In genomic region chr22:50482107-50483074, GRCh38 we compare ENCODE assay signal across 9 cellular contexts. TPM values are rescaled to one million over a fixed set of nuclear protein-coding genes. Genes with fewer than 3 reads are reported as not detected.
DNase-seq lines count a peak whose midpoint lies in the region; ATAC-seq and TF ChIP-seq lines count a peak whose summit lies in the region.
"Had no signal": no experiment of that assay in that cellular context is flagged by ENCODE, and none has a peak within 500 bp of the region (broad histone marks: within the 10 kb centered on the region; RNA-seq: fewer than 3 reads in every experiment).

No MANE protein-coding gene starts in this region.

- no peaks in the 10 kb centered on the region for H3K9me3 ChIP-seq in stomach

- TF ChIP-seq POLR2A in stomach (IDR thresholded peaks at IDR 0.05), result no peak

- no peak for TF ChIP-seq EP300 in stomach (IDR thresholded peaks at IDR 0.05)

- DNase-seq in activated CD4-positive, alpha-beta T cell treated with anti-CD3 and anti-CD28 coated beads for 36 hours, result no peak
- no peak for DNase-seq in activated CD4-positive, alpha-beta T cell treated with anti-CD3 and anti-CD28 coated beads for 48 hours
- DNase-seq in activated CD4-positive, alpha-beta memory T cell treated with anti-CD3 and anti-CD28 coated beads, Interleukin-2, amount 10 ng/mL, durations not matched to agents 7 days and 5 days, result no peak
- DNase-seq in stomach, result no peak
- DNase-seq: Right ventricle myocardium superior had no signal

- H3K27me3 Mint-ChIP-seq in activated CD4-positive, alpha-beta T cell treated with anti-CD3 and anti-CD28 coated beads for 36 hours, result peaks cover 8% of the 10 kb centered on the region
- H3K27me3 Mint-ChIP-seq in activated CD4-positive, alpha-beta memory T cell treated with anti-CD3 and anti-CD28 coated beads, Interleukin-2, amount 10 ng/mL, durations not matched to agents 7 days and 5 days, result peaks cover 9% of the 10 kb centered on the region

- no peaks in the 10 kb centered on the region for H3K36me3 ChIP-seq in stomach

- POLR2A ChIA-PET in activated CD4-positive, alpha-beta T cell treated with anti-CD3 and anti-CD28 coated beads for 36 hours (lab: Charles Lee), result no interaction called here
- POLR2A ChIA-PET in activated CD4-positive, alpha-beta memory T cell treated with anti-CD3 and anti-CD28 coated beads, Interleukin-2, amount 10 ng/mL, durations not matched to agents 7 days and 5 days (lab: Charles Lee), result interaction anchor here (1.0 to 2.2 kb wide), 4 partner anchors 9 to 50 kb away, joined by 3 to 7 read pairs (median 5); partner anchors contain the start of gene SCO2

- no peaks in the 10 kb centered on the region for H3K36me3 Mint-ChIP-seq in activated CD4-positive, alpha-beta T cell treated with anti-CD3 and anti-CD28 coated beads for 36 hours (ENCODE audit: low read depth)
- no peaks in the 10 kb centered on the region for H3K36me3 Mint-ChIP-seq in activated CD4-positive, alpha-beta memory T cell treated with anti-CD3 and anti-CD28 coated beads, Interleukin-2, amount 10 ng/mL, durations not matched to agents 7 days and 5 days (ENCODE audit: low read depth)

- no peaks in the 10 kb centered on the region for H3K4me1 Mint-ChIP-seq in activated CD4-positive, alpha-beta T cell treated with anti-CD3 and anti-CD28 coated beads for 36 hours
- peaks cover 4% of the 10 kb centered on the region for H3K4me1 Mint-ChIP-seq in activated CD4-positive, alpha-beta memory T cell treated with anti-CD3 and anti-CD28 coated beads, Interleukin-2, amount 10 ng/mL, durations not matched to agents 7 days and 5 days

- H3K4me1 ChIP-seq in stomach, result peaks cover 24 to 51% (median 46%) of the 10 kb centered on the region in 4 donors

- no peaks in the 10 kb centered on the region for H3K9me3 Mint-ChIP-seq in activated CD4-positive, alpha-beta T cell treated with anti-CD3 and anti-CD28 coated beads for 36 hours (ENCODE audit: low read depth)
- no peaks in the 10 kb centered on the region for H3K9me3 Mint-ChIP-seq in activated CD4-positive, alpha-beta memory T cell treated with anti-CD3 and anti-CD28 coated beads, Interleukin-2, amount 10 ng/mL, durations not matched to agents 7 days and 5 days

- CTCF ChIA-PET in activated CD4-positive, alpha-beta T cell treated with anti-CD3 and anti-CD28 coated beads for 36 hours (lab: Charles Lee), result interaction anchor here (1.3 kb wide), 2 partner anchors 14 to 17 kb away, joined by 3 to 5 read pairs; no protein-coding TSS in a partner anchor
- CTCF ChIA-PET in activated CD4-positive, alpha-beta memory T cell treated with anti-CD3 and anti-CD28 coated beads, Interleukin-2, amount 10 ng/mL, durations not matched to agents 7 days and 5 days (lab: Charles Lee), result interaction anchor here (1.2 to 1.3 kb wide), 2 partner anchors 43 to 139 kb away, joined by 3 read pairs; partner anchors contain the start of gene SCO2

- peak overlapping the region in 4 of 5 donors; percentile 30 to 74 (median 67) for H3K27ac ChIP-seq in stomach

- H3K4me3 Mint-ChIP-seq in activated CD4-positive, alpha-beta T cell treated with anti-CD3 and anti-CD28 coated beads for 36 hours, result peak overlapping the region; percentile 74
- H3K4me3 Mint-ChIP-seq in activated CD4-positive, alpha-beta memory T cell treated with anti-CD3 and anti-CD28 coated beads, Interleukin-2, amount 10 ng/mL, durations not matched to agents 7 days and 5 days, result peak overlapping the region; percentile 76

- H3K27me3 ChIP-seq in stomach, result peaks cover 7 to 82% (median 29%) of the 10 kb centered on the region in 3 donors

- no peak overlapping the region for H3K27ac Mint-ChIP-seq in activated CD4-positive, alpha-beta T cell treated with anti-CD3 and anti-CD28 coated beads for 36 hours
- no peak overlapping the region for H3K27ac Mint-ChIP-seq in activated CD4-positive, alpha-beta memory T cell treated with anti-CD3 and anti-CD28 coated beads, Interleukin-2, amount 10 ng/mL, durations not matched to agents 7 days and 5 days

- peak overlapping the region; percentile 62 for H3K4me3 ChIP-seq in iPS-11a (ENCODE audit: low read depth, low read length)
- peak overlapping the region; percentile 46 to 63 (median 56) for H3K4me3 ChIP-seq in stomach

- TF ChIP-seq CTCF in stomach (IDR thresholded peaks at IDR 0.05), result no peak

- ATAC-seq in activated CD4-positive, alpha-beta T cell treated with anti-CD3 and anti-CD28 coated beads for 36 hours, result no peak
- no peak for ATAC-seq in HG03039 (IDR thresholded peaks at IDR 0.05; ENCODE audit: unreplicated experiment)
- no peak for ATAC-seq in HG03457 (IDR thresholded peaks at IDR 0.05; ENCODE audit: unreplicated experiment)
- ATAC-seq in HG03342 (IDR thresholded peaks at IDR 0.05; ENCODE audit: unreplicated experiment), result no peak

- intact Hi-C loops in activated CD4-positive, alpha-beta T cell treated with anti-CD3 and anti-CD28 coated beads for 36 hours (cut with DNase I, micrococcal nuclease), result no loop called here
- intact Hi-C loops in stomach (cut with DNase I; ENCODE audit: low total_unique reads), result no loop called here

- WGBS in stomach, 5 donors, result 41 to 59% (median 53%) methylated on average over 10 to 35 of the region's 35 CpGs

RNA-seq across cellular contexts. Expression of gene ADM2, which starts 1.0 kb away (rescaled TPM):
- total RNA-seq in activated CD4-positive, alpha-beta T cell treated with anti-CD3 and anti-CD28 coated beads for 36 hours, result 1 to 10 TPM; 7.5 to 7.9 TPM
- total RNA-seq in activated CD4-positive, alpha-beta memory T cell treated with anti-CD3 and anti-CD28 coated beads, Interleukin-2, amount 10 ng/mL, durations not matched to agents 7 days and 5 days, result 1 to 10 TPM; 7.6 to 8.8 TPM
- 1 to 10 TPM in 1 of 5 donors, under 1 TPM in 1, not detected in 3; 0.37 to 1.3 TPM for total RNA-seq in stomach
- polyA plus RNA-seq in stomach, result 1 to 10 TPM; 1.5 to 3.7 (median 1.6) TPM
- total RNA-seq: Right ventricle myocardium superior had no signal

RNA-seq across cellular contexts. Expression of gene MIOX, which starts 4.3 kb away (rescaled TPM):
- under 1 TPM; 0.32 to 0.44 TPM for total RNA-seq in activated CD4-positive, alpha-beta T cell treated with anti-CD3 and anti-CD28 coated beads for 36 hours
- total RNA-seq in activated CD4-positive, alpha-beta memory T cell treated with anti-CD3 and anti-CD28 coated beads, Interleukin-2, amount 10 ng/mL, durations not matched to agents 7 days and 5 days, result under 1 TPM; 0.48 to 0.60 TPM
- total RNA-seq in stomach, result not detected
- under 1 TPM in 1 of 3 donors, not detected in 2; 0.40 TPM for polyA plus RNA-seq in stomach
- total RNA-seq: Right ventricle myocardium superior had no signal

RNA-seq across cellular contexts. Expression of gene SBF1, which starts 7.6 kb away (rescaled TPM):
- 10 to 100 TPM; 97.6 TPM for total RNA-seq in activated CD4-positive, alpha-beta T cell treated with anti-CD3 and anti-CD28 coated beads for 36 hours
- 100 to 1,000 TPM; 181 to 196 TPM for total RNA-seq in activated CD4-positive, alpha-beta memory T cell treated with anti-CD3 and anti-CD28 coated beads, Interleukin-2, amount 10 ng/mL, durations not matched to agents 7 days and 5 days
- total RNA-seq in stomach, result 100 to 1,000 TPM in 1 of 5 donors, 10 to 100 TPM in 4; 34.9 to 122 (median 65.2) TPM
- 10 to 100 TPM in 2 of 3 donors, 1 to 10 TPM in 1; 9.6 to 42.3 (median 25.0) TPM for polyA plus RNA-seq in stomach

RNA-seq across cellular contexts. Expression of gene LMF2, which starts 25.1 kb away (rescaled TPM):
- total RNA-seq in activated CD4-positive, alpha-beta T cell treated with anti-CD3 and anti-CD28 coated beads for 36 hours, result 10 to 100 TPM; 46.8 to 49.4 TPM
- 100 to 1,000 TPM; 111 to 114 TPM for total RNA-seq in activated CD4-positive, alpha-beta memory T cell treated with anti-CD3 and anti-CD28 coated beads, Interleukin-2, amount 10 ng/mL, durations not matched to agents 7 days and 5 days
- total RNA-seq in stomach, result 100 to 1,000 TPM in 1 of 5 donors, 10 to 100 TPM in 4; 11.9 to 212 (median 58.5) TPM
- polyA plus RNA-seq in stomach, result 10 to 100 TPM; 13.1 to 73.4 (median 25.6) TPM

RNA-seq across cellular contexts. Expression of gene NCAPH2, which starts 25.6 kb away (rescaled TPM):
- 100 to 1,000 TPM; 115 to 123 TPM for total RNA-seq in activated CD4-positive, alpha-beta T cell treated with anti-CD3 and anti-CD28 coated beads for 36 hours
- 100 to 1,000 TPM; 105 to 108 TPM for total RNA-seq in activated CD4-positive, alpha-beta memory T cell treated with anti-CD3 and anti-CD28 coated beads, Interleukin-2, amount 10 ng/mL, durations not matched to agents 7 days and 5 days
- total RNA-seq in stomach, result 10 to 100 TPM; 12.9 to 34.8 (median 23.2) TPM
- 10 to 100 TPM; 34.5 to 47.9 (median 38.4) TPM for polyA plus RNA-seq in stomach
